Comparison of ENCODE assay signal across 18 cellular contexts in genomic region chr4:142307857-142308256, GRCh38.
DNase-seq lines count a peak whose midpoint lies in the region; ATAC-seq and TF ChIP-seq lines count a peak whose summit lies in the region.
"Had no signal": no experiment of that assay in that cellular context is flagged by ENCODE, and none has a peak within 500 bp of the region (broad histone marks: within the 10 kb centered on the region; RNA-seq: fewer than 3 reads in every experiment).

No MANE protein-coding gene starts in this region.

- no peak overlapping the region for H3K4me3 ChIP-seq in right atrium auricular region
- no peak overlapping the region for H3K4me3 ChIP-seq in trophoblast cell (ENCODE audit: low read depth, low read length)
- H3K4me3 ChIP-seq in transverse colon = no peak overlapping the region
- H3K4me3 ChIP-seq: GM23248 had no signal

- H3K9me3 ChIP-seq in right atrium auricular region = no peaks in the 10 kb centered on the region
- H3K9me3 ChIP-seq in trophoblast cell (ENCODE audit: insufficient read depth, low read depth, low read length) = no peaks in the 10 kb centered on the region
- no peaks in the 10 kb centered on the region for H3K9me3 ChIP-seq in transverse colon

- H2BK12ac ChIP-seq in trophoblast cell (ENCODE audit: low read length) = no peak overlapping the region

- peak; percentile 44 for ATAC-seq in left ventricle myocardium superior
- ATAC-seq: PC-3 had no signal

- TF ChIP-seq CTCF in right atrium auricular region (IDR thresholded peaks at IDR 0.05) = no peak
- TF ChIP-seq CTCF in transverse colon (IDR thresholded peaks at IDR 0.05) = no peak

- peak overlapping the region; percentile 38 for H4K8ac ChIP-seq in trophoblast cell (ENCODE audit: low read depth, low read length)

- no peak overlapping the region for H3K4ac ChIP-seq in trophoblast cell (ENCODE audit: low read depth, low read length)

- H3K18ac ChIP-seq in trophoblast cell (ENCODE audit: low read length) = no peak overlapping the region

- H3K79me1 ChIP-seq in trophoblast cell (ENCODE audit: low read length) = no peaks in the 10 kb centered on the region

- H4K12ac ChIP-seq in trophoblast cell (ENCODE audit: low read depth, low read length) = no peak overlapping the region

- H3K27me3 ChIP-seq in right atrium auricular region (no peaks in the 10 kb centered on the region), trophoblast cell (ENCODE audit: insufficient read depth, low read length) (no peaks in the 10 kb centered on the region), transverse colon (no peaks in the 10 kb centered on the region)

- no peak for TF ChIP-seq POLR2A in transverse colon (IDR thresholded peaks at IDR 0.05)

- H3K79me2 ChIP-seq in trophoblast cell (ENCODE audit: control insufficient read depth, insufficient read depth, low read length, poor library complexity) = no peaks in the 10 kb centered on the region

- no peak overlapping the region for H2BK120ac ChIP-seq in trophoblast cell (ENCODE audit: insufficient read depth, low read length, poor library complexity)

- no peak overlapping the region for H2AK5ac ChIP-seq in trophoblast cell (ENCODE audit: low read length)

- TF ChIP-seq EP300 in transverse colon (IDR thresholded peaks at IDR 0.05; ENCODE audit: low read depth) = no peak

- H2BK5ac ChIP-seq in trophoblast cell (ENCODE audit: low read depth, low read length, poor library complexity) = no peak overlapping the region

- no peak for DNase-seq in left ventricle myocardium superior
- DNase-seq in right atrium auricular region (ENCODE audit: low spot score) = no peak
- peak; percentile 17 for DNase-seq in kidney tubule cell (ENCODE audit: low spot score)
- no peak for DNase-seq in trophoblast cell
- peak; percentile 17 for DNase-seq in transverse colon
- DNase-seq in NCI-H2029 treated with DMSO at 0.1 percent for 48 hours (lab: John Stamatoyannopoulos, UW) = no peak
- DNase-seq in NCI-H524 treated with DMSO at 0.1 percent for 48 hours (lab: John Stamatoyannopoulos, UW) = no peak
- no peak for DNase-seq in posterior vena cava (ENCODE audit: low spot score)
- DNase-seq: 8988T, GM23248, HCEC 1CT, NCI-H1105, NCI-H1694, NCI-H2107, NCI-H524, PC-3, RPMI8226, SHP77 treated with DMSO at 0.1 percent for 48 hours had no signal

- intact Hi-C loops in left ventricle myocardium superior (cut with micrococcal nuclease) = no loop called here
- intact Hi-C loops in transverse colon (cut with DNase I; ENCODE audit: low total_unique reads) = no loop called here
- intact Hi-C loops in posterior vena cava (cut with DNase I) = no loop called here

- no peak overlapping the region for H3K23ac ChIP-seq in trophoblast cell (ENCODE audit: low read length)

- no peak overlapping the region for H3K9ac ChIP-seq in trophoblast cell (ENCODE audit: low read length)
- H3K9ac ChIP-seq: GM23248 had no signal

- no CpG with 5 or more reads among the region's 2 CpGs for WGBS in trophoblast cell (ENCODE audit: extremely low coverage, insufficient coverage, insufficient read length)
- 33% methylated on average over 2 of the region's 2 CpGs; no CpG with 5 or more reads in 1 of the 2 donors for WGBS in transverse colon (ENCODE audit: low coverage in 1 of 2), 2 donors

- in situ Hi-C loops in transverse colon (cut with MboI; ENCODE audit: low pct_ligation_motif_present in 1 of 4, low pct_unique_long_range_greater_than_20kb in 1 of 4, low sequenced_read_pairs in 3 of 4) = no loop called here

- H4K91ac ChIP-seq in trophoblast cell (ENCODE audit: low read depth, low read length) = no peak overlapping the region

- no peaks in the 10 kb centered on the region for H3K4me1 ChIP-seq in right atrium auricular region
- H3K4me1 ChIP-seq in trophoblast cell (ENCODE audit: control insufficient read depth in 1 of 2, insufficient read depth in 2 of 2, low read length in 2 of 2) = no peaks in the 10 kb centered on the region
- H3K4me1 ChIP-seq in transverse colon = peaks cover 0 to 25% (median 4%) of the 10 kb centered on the region in 4 donors

- H3K4me2 ChIP-seq in trophoblast cell (ENCODE audit: low read length) = no peak overlapping the region

- H3K36me3 ChIP-seq in right atrium auricular region (no peaks in the 10 kb centered on the region), trophoblast cell (ENCODE audit: control insufficient read depth in 1 of 2, insufficient read depth in 2 of 2, low read length in 2 of 2) (no peaks in the 10 kb centered on the region), transverse colon (no peaks in the 10 kb centered on the region)

- H3K14ac ChIP-seq in trophoblast cell (ENCODE audit: low read length) = no peak overlapping the region

- H3K27ac ChIP-seq in right atrium auricular region (no peak overlapping the region), trophoblast cell (ENCODE audit: low read depth, low read length) (no peak overlapping the region), transverse colon (peak overlapping the region in 1 of 4 donors; percentile 6)
- H3K27ac ChIP-seq: GM23248 had no signal

- no peak overlapping the region for H2AFZ ChIP-seq in trophoblast cell (ENCODE audit: insufficient read depth, low read length, poor library complexity)
- H2AFZ ChIP-seq: GM23248 had no signal

Comparison
In these comparisons a context has a peak if more than half of its experiments do, and no peak if none do; other contexts are left out.
1. DNase-seq: peak in kidney tubule cell (single experiment) and transverse colon (single experiment); none in left ventricle myocardium superior (single experiment), right atrium auricular region (single experiment), trophoblast cell (0 of 2), NCI-H2029 treated with DMSO at 0.1 percent for 48 hours (single experiment), NCI-H524 treated with DMSO at 0.1 percent for 48 hours (single experiment) and posterior vena cava (single experiment).